13 cellular contexts compared by ENCODE assay signal in the genomic region with DNA sequence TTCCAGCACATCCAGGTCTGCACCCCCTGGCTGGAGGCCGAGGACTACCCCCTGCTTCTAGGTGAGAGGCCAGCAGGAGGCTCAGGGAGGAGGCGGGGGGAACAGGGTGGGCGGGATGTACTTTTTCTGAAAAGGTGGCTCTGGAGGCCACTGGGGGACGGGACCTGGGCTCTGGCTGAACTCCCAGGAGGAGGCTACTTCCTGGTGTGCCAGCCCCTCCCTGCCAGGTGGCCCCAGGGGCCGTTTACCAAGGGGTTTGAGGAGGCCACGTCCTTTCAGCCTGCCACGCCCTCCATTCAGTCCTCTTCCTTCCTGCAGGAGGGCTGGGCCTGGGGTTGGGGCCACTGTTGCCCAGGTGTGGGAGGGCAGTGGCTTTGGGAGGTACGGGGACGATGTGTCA. TPM values are rescaled to one million over a fixed set of nuclear protein-coding genes. Genes with fewer than 3 reads are reported as not detected.
"Had no signal": no experiment of that assay in that cellular context is flagged by ENCODE, and none has a peak within 500 bp of the region (broad histone marks: within the 10 kb centered on the region; RNA-seq: fewer than 3 reads in every experiment).

No MANE protein-coding gene starts in this region.

RNA-seq across cellular contexts. Expression of gene C16orf89, which starts 15.2 kb away (rescaled TPM):
- total RNA-seq: activated B cell treated with CpG ODN at 0.5 μM for 24 hours; activated CD4-positive, alpha-beta memory T cell treated with anti-CD3 and anti-CD28 coated beads for 36 hours; activated CD4-positive, alpha-beta T cell treated with anti-CD3 and anti-CD28 coated beads, Interleukin-2, amount 10 ng/mL, durations not matched to agents 24 days and 14 days; activated CD8-positive, alpha-beta memory T cell treated with anti-CD3 and anti-CD28 coated beads for 36 hours; activated CD8-positive, alpha-beta T cell treated with anti-CD3 and anti-CD28 coated beads for 36 hours; activated naive CD4-positive, alpha-beta T cell treated with anti-CD3 and anti-CD28 coated beads for 36 hours; activated naive CD4-positive, alpha-beta T cell treated with anti-CD3 and anti-CD28 coated beads, Interleukin-2, amount 50 U/mL, for 72 hours; activated naive CD8-positive, alpha-beta T cell treated with anti-CD3 and anti-CD28 coated beads for 36 hours; activated T-cell treated with anti-CD3 and anti-CD28 coated beads, Interleukin-2, amount 50 U/mL, for 4 hours; activated T-cell treated with anti-CD3 and anti-CD28 coated beads, Interleukin-2, amount 50 U/mL, for 72 hours; activated T-helper 1 cell treated with anti-CD3 and anti-CD28 coated beads, Interleukin-12 subunit alpha, Interleukin-12 subunit beta, Interleukin-2, Interleukin-4 antibody, amounts not matched to agents 30 ng/mL and 10 ng/mL and 1 ng/mL, durations not matched to agents 14 hours and 24 hours and 36 hours; activated T-helper 17 cell treated with anti-CD3 and anti-CD28 coated beads, Interleukin-2, amount 50 U/mL, for 72 hours; astrocyte had no signal
